ENCODE assay signal across 8 cellular contexts in the genomic region with DNA sequence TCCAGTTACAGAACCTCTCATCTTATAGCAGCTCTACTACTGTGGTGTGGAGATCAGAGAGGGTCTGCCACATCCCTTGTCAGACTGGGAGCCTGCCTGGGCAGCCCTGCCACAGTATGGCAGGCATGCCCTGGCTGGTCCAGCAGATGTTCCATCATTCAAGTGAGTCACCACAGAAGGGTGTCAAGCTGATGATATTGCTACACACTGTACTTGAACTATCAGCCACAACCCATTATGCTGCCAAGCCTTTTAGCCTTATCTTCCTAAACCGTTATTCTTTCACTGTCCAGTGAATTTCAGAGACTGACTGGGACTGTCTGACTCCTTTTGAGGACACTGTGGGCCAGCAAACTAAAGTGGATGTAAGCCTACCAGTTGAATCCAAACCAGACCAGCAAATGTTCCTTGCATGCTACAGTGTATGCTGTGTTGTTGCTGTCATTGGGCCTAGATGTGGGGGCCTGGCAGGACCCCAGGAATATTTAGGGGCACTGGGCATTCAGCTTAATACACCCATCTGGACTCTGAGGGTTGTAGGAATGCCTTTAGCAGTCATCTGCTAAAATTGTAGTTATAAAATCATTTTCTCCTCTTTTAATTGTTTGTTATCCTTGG.
A peak's percentile ranks its signal among the peaks of the same experiment; 100 is the strongest.
DNase-seq lines count a peak whose midpoint lies in the region; ATAC-seq and TF ChIP-seq lines count a peak whose summit lies in the region.

No MANE protein-coding gene starts in this region.

- H3K9me3 ChIP-seq in stomach: peaks cover 0 to 8% (median 2%) of the 10 kb centered on the region in 4 donors

- peaks cover 6% of the 10 kb centered on the region for H3K4me1 Mint-ChIP-seq in WTC11
- peaks cover 12% of the 10 kb centered on the region for H3K4me1 Mint-ChIP-seq in activated CD4-positive, alpha-beta T cell treated with anti-CD3 and anti-CD28 coated beads, Interleukin-2, amount 10 ng/mL, durations not matched to agents 24 days and 14 days

- H3K27me3 Mint-ChIP-seq in WTC11 (ENCODE audit: low read depth): no peaks in the 10 kb centered on the region
- H3K27me3 Mint-ChIP-seq in activated CD4-positive, alpha-beta T cell treated with anti-CD3 and anti-CD28 coated beads, Interleukin-2, amount 10 ng/mL, durations not matched to agents 24 days and 14 days: no peaks in the 10 kb centered on the region

- POLR2A ChIA-PET in WTC11 (lab: Charles Lee): no interaction called here

- H3K9me3 Mint-ChIP-seq in WTC11: peaks cover 23% of the 10 kb centered on the region
- H3K9me3 Mint-ChIP-seq in activated CD4-positive, alpha-beta T cell treated with anti-CD3 and anti-CD28 coated beads, Interleukin-2, amount 10 ng/mL, durations not matched to agents 24 days and 14 days: peaks cover 28% of the 10 kb centered on the region

- H3K4me3 Mint-ChIP-seq in WTC11: no peak overlapping the region
- H3K4me3 Mint-ChIP-seq in activated CD4-positive, alpha-beta T cell treated with anti-CD3 and anti-CD28 coated beads, Interleukin-2, amount 10 ng/mL, durations not matched to agents 24 days and 14 days: no peak overlapping the region

- CTCF ChIA-PET in WTC11 (lab: Charles Lee): interaction anchor here (1.1 kb wide), 1 partner anchor 8 kb away, joined by 3 read pairs; no protein-coding TSS in a partner anchor

- H3K4me3 ChIP-seq in AG10803 (ENCODE audit: low read length) (no peak overlapping the region), stomach (no peak overlapping the region)

- no peak for TF ChIP-seq POLR2A in stomach (IDR thresholded peaks at IDR 0.05)

- ATAC-seq in WTC11: no peak

- TF ChIP-seq CTCF in AG10803 (conservative IDR thresholded peaks at IDR 0.05; ENCODE audit: low read length) (no peak), WTC11 (IDR thresholded peaks at IDR 0.05) (no peak), stomach (IDR thresholded peaks at IDR 0.05) (no peak)

- peak; percentile 85 for DNase-seq in AG10803 (ENCODE audit: low read depth)
- peak; percentile 74 for DNase-seq in HS-5 (ENCODE audit: low read depth)
- DNase-seq in WTC11 (ENCODE audit: low spot score): no peak
- peak; percentile 69 for DNase-seq in islet precursor cell
- no peak for DNase-seq in NCI-H1048 (lab: John Stamatoyannopoulos, UW)
- no peak for DNase-seq in NCI-H2029 treated with DMSO at 0.1 percent for 48 hours (lab: John Stamatoyannopoulos, UW)
- no peak for DNase-seq in stomach
- no peak for DNase-seq in activated CD4-positive, alpha-beta T cell treated with anti-CD3 and anti-CD28 coated beads, Interleukin-2, amount 10 ng/mL, durations not matched to agents 24 days and 14 days

- no peaks in the 10 kb centered on the region for H3K27me3 ChIP-seq in stomach

- H3K27ac ChIP-seq in stomach: no peak overlapping the region

- no peaks in the 10 kb centered on the region for H3K36me3 ChIP-seq in stomach

- WGBS in stomach, 5 donors: 49 to 75% (median 67%) methylated on average over 1 of the region's 1 CpG

- H3K4me1 ChIP-seq in stomach: peaks cover 0 to 12% (median 6%) of the 10 kb centered on the region in 4 donors

- intact Hi-C loops in stomach (cut with DNase I; ENCODE audit: low total_unique reads): no loop called here
- intact Hi-C loops in activated CD4-positive, alpha-beta T cell treated with anti-CD3 and anti-CD28 coated beads, Interleukin-2, amount 10 ng/mL, durations not matched to agents 24 days and 14 days (cut with micrococcal nuclease): no loop called here

- H3K36me3 Mint-ChIP-seq in WTC11: peaks cover 16% of the 10 kb centered on the region
- peaks cover 18% of the 10 kb centered on the region for H3K36me3 Mint-ChIP-seq in activated CD4-positive, alpha-beta T cell treated with anti-CD3 and anti-CD28 coated beads, Interleukin-2, amount 10 ng/mL, durations not matched to agents 24 days and 14 days (ENCODE audit: low read depth)

- H3K27ac Mint-ChIP-seq in WTC11: peak overlapping the region; percentile 31; the same call in 1 of the 2 replicates
- H3K27ac Mint-ChIP-seq in activated CD4-positive, alpha-beta T cell treated with anti-CD3 and anti-CD28 coated beads, Interleukin-2, amount 10 ng/mL, durations not matched to agents 24 days and 14 days: no peak overlapping the region

- no peak for TF ChIP-seq EP300 in stomach (IDR thresholded peaks at IDR 0.05)

TF ChIP-seq in WTC11, 78 proteins besides CTCF, POLR2A, EP300 and RAD21:
- peak; percentile 36; the same call in 1 of the 2 replicates for TF ChIP-seq GABPB1 (CRISPR knock-in tag; IDR thresholded peaks at IDR 0.05)
- TF ChIP-seq CBFB (CRISPR knock-in tag; IDR thresholded peaks at IDR 0.05; ENCODE audit: low read depth): no peak
- TF ChIP-seq ZNF317 (CRISPR knock-in tag; IDR thresholded peaks at IDR 0.05; ENCODE audit: borderline replicate concordance, low read depth): no peak
- TF ChIP-seq, protein P1, sequence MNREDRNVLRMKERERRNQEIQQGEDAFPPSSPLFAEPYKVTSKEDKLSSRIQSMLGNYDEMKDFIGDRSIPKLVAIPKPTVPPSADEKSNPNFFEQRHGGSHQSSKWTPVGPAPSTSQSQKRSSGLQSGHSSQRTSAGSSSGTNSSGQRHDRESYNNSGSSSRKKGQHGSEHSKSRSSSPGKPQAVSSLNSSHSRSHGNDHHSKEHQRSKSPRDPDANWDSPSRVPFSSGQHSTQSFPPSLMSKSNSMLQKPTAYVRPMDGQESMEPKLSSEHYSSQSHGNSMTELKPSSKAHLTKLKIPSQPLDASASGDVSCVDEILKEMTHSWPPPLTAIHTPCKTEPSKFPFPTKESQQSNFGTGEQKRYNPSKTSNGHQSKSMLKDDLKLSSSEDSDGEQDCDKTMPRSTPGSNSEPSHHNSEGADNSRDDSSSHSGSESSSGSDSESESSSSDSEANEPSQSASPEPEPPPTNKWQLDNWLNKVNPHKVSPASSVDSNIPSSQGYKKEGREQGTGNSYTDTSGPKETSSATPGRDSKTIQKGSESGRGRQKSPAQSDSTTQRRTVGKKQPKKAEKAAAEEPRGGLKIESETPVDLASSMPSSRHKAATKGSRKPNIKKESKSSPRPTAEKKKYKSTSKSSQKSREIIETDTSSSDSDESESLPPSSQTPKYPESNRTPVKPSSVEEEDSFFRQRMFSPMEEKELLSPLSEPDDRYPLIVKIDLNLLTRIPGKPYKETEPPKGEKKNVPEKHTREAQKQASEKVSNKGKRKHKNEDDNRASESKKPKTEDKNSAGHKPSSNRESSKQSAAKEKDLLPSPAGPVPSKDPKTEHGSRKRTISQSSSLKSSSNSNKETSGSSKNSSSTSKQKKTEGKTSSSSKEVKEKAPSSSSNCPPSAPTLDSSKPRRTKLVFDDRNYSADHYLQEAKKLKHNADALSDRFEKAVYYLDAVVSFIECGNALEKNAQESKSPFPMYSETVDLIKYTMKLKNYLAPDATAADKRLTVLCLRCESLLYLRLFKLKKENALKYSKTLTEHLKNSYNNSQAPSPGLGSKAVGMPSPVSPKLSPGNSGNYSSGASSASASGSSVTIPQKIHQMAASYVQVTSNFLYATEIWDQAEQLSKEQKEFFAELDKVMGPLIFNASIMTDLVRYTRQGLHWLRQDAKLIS (CRISPR knock-in tag; IDR thresholded peaks at IDR 0.05; ENCODE audit: borderline replicate concordance): no peak
- TF ChIP-seq, protein P2, sequence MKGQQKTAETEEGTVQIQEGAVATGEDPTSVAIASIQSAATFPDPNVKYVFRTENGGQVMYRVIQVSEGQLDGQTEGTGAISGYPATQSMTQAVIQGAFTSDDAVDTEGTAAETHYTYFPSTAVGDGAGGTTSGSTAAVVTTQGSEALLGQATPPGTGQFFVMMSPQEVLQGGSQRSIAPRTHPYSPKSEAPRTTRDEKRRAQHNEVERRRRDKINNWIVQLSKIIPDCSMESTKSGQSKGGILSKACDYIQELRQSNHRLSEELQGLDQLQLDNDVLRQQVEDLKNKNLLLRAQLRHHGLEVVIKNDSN (CRISPR knock-in tag; IDR thresholded peaks at IDR 0.05): no peak
- no peak for TF ChIP-seq IRF2 (CRISPR knock-in tag; IDR thresholded peaks at IDR 0.05; ENCODE audit: borderline replicate concordance, low read depth)
- TF ChIP-seq, protein P3, sequence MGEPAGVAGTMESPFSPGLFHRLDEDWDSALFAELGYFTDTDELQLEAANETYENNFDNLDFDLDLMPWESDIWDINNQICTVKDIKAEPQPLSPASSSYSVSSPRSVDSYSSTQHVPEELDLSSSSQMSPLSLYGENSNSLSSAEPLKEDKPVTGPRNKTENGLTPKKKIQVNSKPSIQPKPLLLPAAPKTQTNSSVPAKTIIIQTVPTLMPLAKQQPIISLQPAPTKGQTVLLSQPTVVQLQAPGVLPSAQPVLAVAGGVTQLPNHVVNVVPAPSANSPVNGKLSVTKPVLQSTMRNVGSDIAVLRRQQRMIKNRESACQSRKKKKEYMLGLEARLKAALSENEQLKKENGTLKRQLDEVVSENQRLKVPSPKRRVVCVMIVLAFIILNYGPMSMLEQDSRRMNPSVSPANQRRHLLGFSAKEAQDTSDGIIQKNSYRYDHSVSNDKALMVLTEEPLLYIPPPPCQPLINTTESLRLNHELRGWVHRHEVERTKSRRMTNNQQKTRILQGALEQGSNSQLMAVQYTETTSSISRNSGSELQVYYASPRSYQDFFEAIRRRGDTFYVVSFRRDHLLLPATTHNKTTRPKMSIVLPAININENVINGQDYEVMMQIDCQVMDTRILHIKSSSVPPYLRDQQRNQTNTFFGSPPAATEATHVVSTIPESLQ (CRISPR knock-in tag; IDR thresholded peaks at IDR 0.05): no peak

Comparison
In these comparisons a context has a peak if more than half of its experiments do, and no peak if none do; other contexts are left out.
1. DNase-seq: peak in AG10803 (single experiment), HS-5 (single experiment) and islet precursor cell (single experiment); none in WTC11 (single experiment), NCI-H1048 (single experiment), NCI-H2029 treated with DMSO at 0.1 percent for 48 hours (single experiment), stomach (single experiment) and activated CD4-positive, alpha-beta T cell treated with anti-CD3 and anti-CD28 coated beads, Interleukin-2, amount 10 ng/mL, durations not matched to agents 24 days and 14 days (single experiment).